ENCODE assay signal across 18 cellular contexts in genomic region chr9:78214492-78214891, GRCh38. TPM values are rescaled to one million over a fixed set of nuclear protein-coding genes. Genes with fewer than 3 reads are reported as not detected.
DNase-seq lines count a peak whose midpoint lies in the region; ATAC-seq and TF ChIP-seq lines count a peak whose summit lies in the region.
"Had no signal": no experiment of that assay in that cellular context is flagged by ENCODE, and none has a peak within 500 bp of the region (broad histone marks: within the 10 kb centered on the region; RNA-seq: fewer than 3 reads in every experiment).

No MANE protein-coding gene starts in this region.

- H3K79me2 ChIP-seq in OCI-LY7 (ENCODE audit: insufficient read depth, low read depth, low read length): no peaks in the 10 kb centered on the region

- no peak overlapping the region for H3K4me2 ChIP-seq in OCI-LY7 (ENCODE audit: low read length)

- POLR2A ChIA-PET in OCI-LY7 (lab: Charles Lee): interaction anchor here (0.6 to 2.0 kb wide), 4 partner anchors 12 to 41 kb away, joined by 3 to 6 read pairs (median 4); partner anchors contain the start of gene CEP78

- H3K27ac ChIP-seq in OCI-LY7 (ENCODE audit: low read depth, low read length, poor library complexity, severe bottlenecking) (no peak overlapping the region), cingulate gyrus (ENCODE audit: low read depth, low read length) (peak overlapping the region; percentile 82), ovary (no peak overlapping the region)
- H3K27ac ChIP-seq: C4-2B, SJSA1 had no signal

- no peaks in the 10 kb centered on the region for H3K9me2 ChIP-seq in OCI-LY7 (ENCODE audit: insufficient read depth, low read length)

- no peak overlapping the region for H3K4me3 ChIP-seq in OCI-LY7 (ENCODE audit: low read depth, low read length, poor library complexity, severe bottlenecking)
- H3K4me3 ChIP-seq in ovary: no peak overlapping the region
- H3K4me3 ChIP-seq: SJSA1 had no signal

- TF ChIP-seq EP300 in ovary (IDR thresholded peaks at IDR 0.05): no peak

- H3K9me3 ChIP-seq in OCI-LY7 (ENCODE audit: low read length): no peaks in the 10 kb centered on the region
- no peaks in the 10 kb centered on the region for H3K9me3 ChIP-seq in ovary
- H3K9me3 ChIP-seq: SJSA1 had no signal

- TF ChIP-seq CTCF in OCI-LY7 (conservative IDR thresholded peaks at IDR 0.05; ENCODE audit: low read length) (no peak), ovary (IDR thresholded peaks at IDR 0.05) (no peak)

- no peaks in the 10 kb centered on the region for H4K20me1 ChIP-seq in OCI-LY7 (ENCODE audit: insufficient read depth, low read length)

- peak overlapping the region; percentile 34; the same call in 1 of the 2 replicates for H2AFZ ChIP-seq in OCI-LY7 (ENCODE audit: low read length)

- CTCF ChIA-PET in OCI-LY7 (lab: Charles Lee; ENCODE audit: unreplicated experiment): no interaction called here

- BruUV-seq in OCI-LY7 (replicated peaks; lab: Mats Ljungman, UMichigan): no TSS peak

- no peak for ATAC-seq in HG02759 (IDR thresholded peaks at IDR 0.05; ENCODE audit: unreplicated experiment)
- ATAC-seq: CD8-positive, alpha-beta T cell; HCT116 had no signal

- peak; percentile 1 for DNase-seq in LHCN-M2 (ENCODE audit: low read depth)
- no peak for DNase-seq in OCI-LY7 (ENCODE audit: low spot score)
- DNase-seq in pons (ENCODE audit: low spot score): peak; percentile 51
- DNase-seq in NCI-H128 (lab: John Stamatoyannopoulos, UW; ENCODE audit: unreplicated experiment): no peak
- no peak for DNase-seq in ovary
- DNase-seq: CD8-positive, alpha-beta T cell; DND-41; NCI-H2029 treated with DMSO at 0.1 percent for 48 hours; NCI-H345; NCI-H524; NCI-H748 treated with DMSO at 0.1 percent for 48 hours; Right ventricle myocardium superior; RPMI8226 had no signal

- intact Hi-C loops in OCI-LY7 (cut with micrococcal nuclease; ENCODE audit: unreplicated experiment) (no loop called here), ovary (cut with DNase I) (no loop called here)

- no peak for TF ChIP-seq POLR2A in ovary (IDR thresholded peaks at IDR 0.05)

- 83 to 96% (median 85%) methylated on average over 1 of the region's 1 CpG for WGBS in ovary, 3 donors

- H3K4me1 ChIP-seq in OCI-LY7 (ENCODE audit: insufficient read depth, low read length, poor library complexity, severe bottlenecking) (peaks cover 47% of the 10 kb centered on the region), ovary (ENCODE audit: insufficient read depth) (no peaks in the 10 kb centered on the region)
- H3K4me1 ChIP-seq: SJSA1 had no signal

- no peaks in the 10 kb centered on the region for H3K27me3 ChIP-seq in ovary
- H3K27me3 ChIP-seq: SJSA1 had no signal

- H3K36me3 ChIP-seq in OCI-LY7 (ENCODE audit: insufficient read depth, low read length) (no peaks in the 10 kb centered on the region), ovary (no peaks in the 10 kb centered on the region)
- H3K36me3 ChIP-seq: SJSA1 had no signal

RNA-seq across cellular contexts. Expression of gene CEP78, which starts 21.4 kb away (rescaled TPM):
- total RNA-seq in LHCN-M2 (2014; rRNA removed) (34.2 and 39.2 TPM in 2 replicates), OCI-LY7 (2022) (49.5 and 58.0 TPM in 2 replicates), ovary (10 to 100 TPM; 13.7 to 25.6 (median 16.3) TPM)
- 7.6 TPM for polyA plus RNA-seq in LHCN-M2 (2012)
- 59.3 and 65.1 TPM in 2 replicates for total RNA-seq in OCI-LY7 (2014; rRNA removed; shearing (Covaris generic))
- polyA plus RNA-seq in ovary: 10 to 100 TPM in 1 of 2 donors, 1 to 10 TPM in 1; 6.1 to 10.5 TPM

Comparison
In these comparisons a context has a peak if more than half of its experiments do, and no peak if none do; other contexts are left out.
1. DNase-seq: peak in LHCN-M2 (single experiment) and pons (single experiment); none in OCI-LY7 (single experiment), NCI-H128 (single experiment) and ovary (0 of 5).